1 cellular context compared by ENCODE assay signal in genomic region chr9:137605146-137606004, GRCh38.
A peak's percentile ranks its signal among the peaks of the same experiment; 100 is the strongest.
TF ChIP-seq lines count a peak whose summit lies in the region.

Gene ARRDC1, plus strand, starts transcription at chr9:137605686. Its CDS starts 32 bp downstream, at chr9:137605718.

TF ChIP-seq in K562, 482 proteins besides CTCF, POLR2A, EP300 and RAD21 (continued from another document and continues in another):
- TF ChIP-seq ZBTB7A (IDR thresholded peaks at IDR 0.05; ENCODE audit: borderline replicate concordance, control insufficient read depth, low read depth, low read length) (peak; percentile 78; the same call in 1 of the 2 replicates), ZNF282 (CRISPR knock-in tag; IDR thresholded peaks at IDR 0.05) (no peak; the same call in 1 of the 2 replicates), EGR1 (conservative IDR thresholded peaks at IDR 0.05) (peak; percentile 53), MTA3 (IDR thresholded peaks at IDR 0.05; ENCODE audit: borderline replicate concordance) (0 out of 2 replicates have a peak, but pooled peaks have one; percentile 36), BRCA1 (IDR thresholded peaks at IDR 0.05) (no peak), BRCA1 (CRISPR knock-in tag; IDR thresholded peaks at IDR 0.05) (no peak), TCF3 (CRISPR knock-in tag; IDR thresholded peaks at IDR 0.05) (0 out of 2 replicates have a peak, but pooled peaks have one; percentile 8), ZNF212 (CRISPR knock-in tag; IDR thresholded peaks at IDR 0.05) (no peak), ZNF639 (CRISPR knock-in tag; conservative IDR thresholded peaks at IDR 0.05 in 1 of 2, IDR thresholded peaks at IDR 0.05 in 1 of 2) (peak in 1 of 2 experiments; percentile 76; a peak in 2 of 4 replicates), ZNF583 (CRISPR knock-in tag; IDR thresholded peaks at IDR 0.05) (no peak), CBFA2T2 (conservative IDR thresholded peaks at IDR 0.05) (no peak), POLR2G (IDR thresholded peaks at IDR 0.05; ENCODE audit: low read depth, low read length) (peak; percentile 86), HCFC1 (IDR thresholded peaks at IDR 0.05; ENCODE audit: low read depth, low read length) (no peak), SMARCE1 (IDR thresholded peaks at IDR 0.05) (no peak), POLR3G (IDR thresholded peaks at IDR 0.05; ENCODE audit: extremely low read depth, insufficient read length, insufficient replicate concordance) (no peak), HDAC2 (IDR thresholded peaks at IDR 0.05) (no peak), ZNF316 (IDR thresholded peaks at IDR 0.05) (no peak), SPI1 (IDR thresholded peaks at IDR 0.05; ENCODE audit: borderline replicate concordance, low read depth, low read length) (no peak), GATA2 (CRISPR knock-in tag; IDR thresholded peaks at IDR 0.05) (no peak), SRSF7 (optimal IDR thresholded peaks at IDR 0.05; ENCODE audit: low read depth, low read length) (no peak), GMEB1 (CRISPR knock-in tag; IDR thresholded peaks at IDR 0.05) (peak; percentile 84), CEBPZ (IDR thresholded peaks at IDR 0.05; ENCODE audit: borderline replicate concordance, low read depth, low read length) (no peak), ERF (CRISPR knock-in tag; IDR thresholded peaks at IDR 0.05) (0 out of 2 replicates have a peak, but pooled peaks have one; percentile 58), PTTG1 (tag; IDR thresholded peaks at IDR 0.05; ENCODE audit: low read depth) (no peak), SETDB1 (IDR thresholded peaks at IDR 0.05; ENCODE audit: low read length) (no peak), TSHZ1 (CRISPR knock-in tag; IDR thresholded peaks at IDR 0.05) (no peak), THAP12 (CRISPR knock-in tag; IDR thresholded peaks at IDR 0.05) (peak; percentile 80; the same call in 1 of the 2 replicates), NR0B1 (IDR thresholded peaks at IDR 0.05; ENCODE audit: partially characterized antibody) (no peak)
- TF ChIP-seq, protein P1, sequence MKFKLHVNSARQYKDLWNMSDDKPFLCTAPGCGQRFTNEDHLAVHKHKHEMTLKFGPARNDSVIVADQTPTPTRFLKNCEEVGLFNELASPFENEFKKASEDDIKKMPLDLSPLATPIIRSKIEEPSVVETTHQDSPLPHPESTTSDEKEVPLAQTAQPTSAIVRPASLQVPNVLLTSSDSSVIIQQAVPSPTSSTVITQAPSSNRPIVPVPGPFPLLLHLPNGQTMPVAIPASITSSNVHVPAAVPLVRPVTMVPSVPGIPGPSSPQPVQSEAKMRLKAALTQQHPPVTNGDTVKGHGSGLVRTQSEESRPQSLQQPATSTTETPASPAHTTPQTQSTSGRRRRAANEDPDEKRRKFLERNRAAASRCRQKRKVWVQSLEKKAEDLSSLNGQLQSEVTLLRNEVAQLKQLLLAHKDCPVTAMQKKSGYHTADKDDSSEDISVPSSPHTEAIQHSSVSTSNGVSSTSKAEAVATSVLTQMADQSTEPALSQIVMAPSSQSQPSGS (CRISPR knock-in tag; IDR thresholded peaks at IDR 0.05): no peak
- TF ChIP-seq, protein P2, sequence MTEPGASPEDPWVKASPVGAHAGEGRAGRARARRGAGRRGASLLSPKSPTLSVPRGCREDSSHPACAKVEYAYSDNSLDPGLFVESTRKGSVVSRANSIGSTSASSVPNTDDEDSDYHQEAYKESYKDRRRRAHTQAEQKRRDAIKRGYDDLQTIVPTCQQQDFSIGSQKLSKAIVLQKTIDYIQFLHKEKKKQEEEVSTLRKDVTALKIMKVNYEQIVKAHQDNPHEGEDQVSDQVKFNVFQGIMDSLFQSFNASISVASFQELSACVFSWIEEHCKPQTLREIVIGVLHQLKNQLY (CRISPR knock-in tag; conservative IDR thresholded peaks at IDR 0.05): peak in 1 of 2 experiments; percentile 67; a peak in 1 of 4 replicates
- TF ChIP-seq, protein P3, sequence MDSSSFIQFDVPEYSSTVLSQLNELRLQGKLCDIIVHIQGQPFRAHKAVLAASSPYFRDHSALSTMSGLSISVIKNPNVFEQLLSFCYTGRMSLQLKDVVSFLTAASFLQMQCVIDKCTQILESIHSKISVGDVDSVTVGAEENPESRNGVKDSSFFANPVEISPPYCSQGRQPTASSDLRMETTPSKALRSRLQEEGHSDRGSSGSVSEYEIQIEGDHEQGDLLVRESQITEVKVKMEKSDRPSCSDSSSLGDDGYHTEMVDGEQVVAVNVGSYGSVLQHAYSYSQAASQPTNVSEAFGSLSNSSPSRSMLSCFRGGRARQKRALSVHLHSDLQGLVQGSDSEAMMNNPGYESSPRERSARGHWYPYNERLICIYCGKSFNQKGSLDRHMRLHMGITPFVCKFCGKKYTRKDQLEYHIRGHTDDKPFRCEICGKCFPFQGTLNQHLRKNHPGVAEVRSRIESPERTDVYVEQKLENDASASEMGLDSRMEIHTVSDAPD (CRISPR knock-in tag; IDR thresholded peaks at IDR 0.05): no peak
- TF ChIP-seq, protein P4, sequence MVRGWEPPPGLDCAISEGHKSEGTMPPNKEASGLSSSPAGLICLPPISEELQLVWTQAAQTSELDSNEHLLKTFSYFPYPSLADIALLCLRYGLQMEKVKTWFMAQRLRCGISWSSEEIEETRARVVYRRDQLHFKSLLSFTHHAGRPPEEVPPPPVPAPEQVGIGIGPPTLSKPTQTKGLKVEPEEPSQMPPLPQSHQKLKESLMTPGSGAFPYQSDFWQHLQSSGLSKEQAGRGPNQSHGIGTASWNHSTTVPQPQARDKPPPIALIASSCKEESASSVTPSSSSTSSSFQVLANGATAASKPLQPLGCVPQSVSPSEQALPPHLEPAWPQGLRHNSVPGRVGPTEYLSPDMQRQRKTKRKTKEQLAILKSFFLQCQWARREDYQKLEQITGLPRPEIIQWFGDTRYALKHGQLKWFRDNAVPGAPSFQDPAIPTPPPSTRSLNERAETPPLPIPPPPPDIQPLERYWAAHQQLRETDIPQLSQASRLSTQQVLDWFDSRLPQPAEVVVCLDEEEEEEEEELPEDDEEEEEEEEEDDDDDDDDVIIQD (CRISPR knock-in tag; IDR thresholded peaks at IDR 0.05): no peak
- TF ChIP-seq, protein P5, sequence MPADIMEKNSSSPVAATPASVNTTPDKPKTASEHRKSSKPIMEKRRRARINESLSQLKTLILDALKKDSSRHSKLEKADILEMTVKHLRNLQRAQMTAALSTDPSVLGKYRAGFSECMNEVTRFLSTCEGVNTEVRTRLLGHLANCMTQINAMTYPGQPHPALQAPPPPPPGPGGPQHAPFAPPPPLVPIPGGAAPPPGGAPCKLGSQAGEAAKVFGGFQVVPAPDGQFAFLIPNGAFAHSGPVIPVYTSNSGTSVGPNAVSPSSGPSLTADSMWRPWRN (IDR thresholded peaks at IDR 0.05; ENCODE audit: low read depth): no peak
